8 cellular contexts compared by ENCODE assay signal in genomic region chr16:89507219-89507833, GRCh38. TPM values are rescaled to one million over a fixed set of nuclear protein-coding genes. Genes with fewer than 3 reads are reported as not detected.
DNase-seq lines count a peak whose midpoint lies in the region; ATAC-seq and TF ChIP-seq lines count a peak whose summit lies in the region.

No MANE protein-coding gene starts in this region.

- peaks cover 43% of the 10 kb centered on the region for H3K4me1 ChIP-seq in mucosa of stomach (ENCODE audit: control insufficient read depth, insufficient read depth, low read length)

- H3K9me3 ChIP-seq in mucosa of stomach (ENCODE audit: control insufficient read depth, low read length), result no peaks in the 10 kb centered on the region

- H3K4me1 Mint-ChIP-seq in dendritic cell treated with granulocyte-macrophage colony-stimulating factor and Interleukin-4, amounts not matched to agents 40 ng/mL and 50 ng/mL, for 4 days (ENCODE audit: low read depth), result peaks cover 46% of the 10 kb centered on the region

- no peak for TF ChIP-seq POLR2A in NB4 (IDR thresholded peaks at IDR 0.05; ENCODE audit: extremely low read depth, insufficient read length)

- H3K4me3 ChIP-seq in NB4 (ENCODE audit: low read depth, low read length) (peak overlapping the region; percentile 65), mucosa of stomach (ENCODE audit: low read length) (peak overlapping the region; percentile 45)

- peak; percentile 7 for ATAC-seq in GM19395 (IDR thresholded peaks at IDR 0.05; ENCODE audit: unreplicated experiment)
- no peak for ATAC-seq in HG02678 (IDR thresholded peaks at IDR 0.05; ENCODE audit: unreplicated experiment)

- H3K36me3 ChIP-seq in mucosa of stomach (ENCODE audit: control insufficient read depth, insufficient read depth, low read length), result no peaks in the 10 kb centered on the region

- peak overlapping the region; percentile 83 for H3K9ac ChIP-seq in mucosa of stomach (ENCODE audit: low read length)

- intact Hi-C loops in dendritic cell treated with granulocyte-macrophage colony-stimulating factor and Interleukin-4, amounts not matched to agents 40 ng/mL and 50 ng/mL, for 4 days (cut with micrococcal nuclease), result loop anchor here (5.0 kb wide), 3 partner anchors 35 to 390 kb away; no protein-coding TSS in a partner anchor

- peaks cover 22% of the 10 kb centered on the region for H3K36me3 Mint-ChIP-seq in dendritic cell treated with granulocyte-macrophage colony-stimulating factor and Interleukin-4, amounts not matched to agents 40 ng/mL and 50 ng/mL, for 4 days (ENCODE audit: low read depth)

- no peaks in the 10 kb centered on the region for H3K27me3 Mint-ChIP-seq in dendritic cell treated with granulocyte-macrophage colony-stimulating factor and Interleukin-4, amounts not matched to agents 40 ng/mL and 50 ng/mL, for 4 days

- H3K27ac Mint-ChIP-seq in dendritic cell treated with granulocyte-macrophage colony-stimulating factor and Interleukin-4, amounts not matched to agents 40 ng/mL and 50 ng/mL, for 4 days, result peak overlapping the region; percentile 85

- DNase-seq in NB4 (ENCODE audit: low read depth) (no peak), A172 (ENCODE audit: low spot score) (no peak), AG08395 (ENCODE audit: low spot score) (no peak), NCI-H2029 treated with DMSO at 0.1 percent for 48 hours (lab: John Stamatoyannopoulos, UW) (no peak)

- no peaks in the 10 kb centered on the region for H3K9me3 Mint-ChIP-seq in dendritic cell treated with granulocyte-macrophage colony-stimulating factor and Interleukin-4, amounts not matched to agents 40 ng/mL and 50 ng/mL, for 4 days

- no peak for TF ChIP-seq CTCF in NB4 (IDR thresholded peaks at IDR 0.05; ENCODE audit: low read depth, low read length)

- no peaks in the 10 kb centered on the region for H3K27me3 ChIP-seq in mucosa of stomach (ENCODE audit: control insufficient read depth, insufficient read depth, low read length)

- peak overlapping the region; percentile 78 for H3K4me3 Mint-ChIP-seq in dendritic cell treated with granulocyte-macrophage colony-stimulating factor and Interleukin-4, amounts not matched to agents 40 ng/mL and 50 ng/mL, for 4 days

RNA-seq across cellular contexts. Expression of gene SPG7, which starts 0.9 kb away (rescaled TPM):
- 171 and 208 TPM in 2 replicates for total RNA-seq in A172 (2014; rRNA removed; shearing (Covaris generic))

RNA-seq across cellular contexts. Expression of gene ANKRD11, which starts 17.0 kb away (rescaled TPM):
- 48.3 and 61.6 TPM in 2 replicates for total RNA-seq in A172 (2014; rRNA removed; shearing (Covaris generic))

RNA-seq across cellular contexts. Expression of gene RPL13, which starts 53.2 kb away (rescaled TPM):
- total RNA-seq in A172 (2014; rRNA removed; shearing (Covaris generic)), result 4,331 and 5,553 TPM in 2 replicates
